25 cellular contexts compared by ENCODE assay signal in the genomic region with DNA sequence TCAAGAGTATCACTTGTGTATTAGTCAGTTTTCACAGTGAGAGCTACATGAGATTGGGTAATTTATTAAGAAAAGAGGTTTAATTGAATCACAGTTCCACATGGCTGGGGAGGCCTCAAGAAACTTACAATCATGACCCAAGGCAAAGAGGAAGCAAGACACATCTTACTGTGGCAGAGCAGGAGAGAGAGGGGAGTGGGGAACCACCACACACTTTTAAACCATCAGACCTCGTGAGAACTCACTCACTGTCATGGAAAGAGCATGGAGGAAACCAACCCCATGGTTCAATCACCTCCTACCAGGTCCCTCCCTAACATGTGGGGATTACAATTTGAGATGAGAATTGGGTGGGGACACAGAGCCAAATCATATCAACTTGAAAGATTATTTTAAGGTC.
"Had no signal": no experiment of that assay in that cellular context is flagged by ENCODE, and none has a peak within 500 bp of the region (broad histone marks: within the 10 kb centered on the region; RNA-seq: fewer than 3 reads in every experiment).

No MANE protein-coding gene starts in this region.

- H3K4me3 ChIP-seq: colonic mucosa, coronary artery, dorsolateral prefrontal cortex, esophagus muscularis mucosa, esophagus squamous epithelium, gastrocnemius medialis, gastroesophageal sphincter, heart left ventricle, heart right ventricle had no signal

- H3K27me3 ChIP-seq: colonic mucosa, dorsolateral prefrontal cortex, esophagus squamous epithelium, foreskin keratinocyte, gastrocnemius medialis, gastroesophageal sphincter, heart left ventricle, heart right ventricle had no signal

- H3K27me3 Mint-ChIP-seq: dendritic cell treated with granulocyte-macrophage colony-stimulating factor and Interleukin-4, amounts not matched to agents 40 ng/mL and 50 ng/mL, for 4 days; effector memory CD8-positive, alpha-beta T cell had no signal

- H3K36me3 ChIP-seq: colonic mucosa, esophagus muscularis mucosa, esophagus squamous epithelium, gastrocnemius medialis, gastroesophageal sphincter, heart left ventricle, heart right ventricle had no signal

- H3K4me1 Mint-ChIP-seq: endodermal cell had no signal

- ATAC-seq: effector memory CD8-positive, alpha-beta T cell; esophagus mucosa; foreskin keratinocyte; gastrocnemius medialis; gastroesophageal sphincter; heart left ventricle; heart right ventricle had no signal

- H3K4me3 Mint-ChIP-seq: dendritic cell treated with granulocyte-macrophage colony-stimulating factor and Interleukin-4, amounts not matched to agents 40 ng/mL and 50 ng/mL, for 4 days; effector memory CD8-positive, alpha-beta T cell; endodermal cell had no signal

- H3K4me1 ChIP-seq: colonic mucosa, esophagus muscularis mucosa, esophagus squamous epithelium, foreskin keratinocyte, gastrocnemius medialis, gastroesophageal sphincter, heart left ventricle, heart right ventricle had no signal

- H3K27ac ChIP-seq: colonic mucosa, coronary artery, dorsolateral prefrontal cortex, epithelial cell of prostate, esophagus muscularis mucosa, esophagus squamous epithelium, foreskin keratinocyte, gastrocnemius medialis, gastroesophageal sphincter, heart left ventricle, heart right ventricle had no signal

- DNase-seq: colonic mucosa; cortex of kidney; dermis blood vessel endothelial cell; dorsolateral prefrontal cortex; effector CD4-positive, alpha-beta T cell; effector CD8-positive, alpha-beta T cell; effector memory CD4-positive, alpha-beta T cell; effector memory CD8-positive, alpha-beta T cell; endodermal cell; erythroblast; esophagus squamous epithelium; foreskin fibroblast; foreskin keratinocyte; foreskin melanocyte; gastrocnemius medialis; glutamatergic neuron; head of caudate nucleus; heart left ventricle; heart right ventricle had no signal

- H3K27ac Mint-ChIP-seq: dendritic cell treated with granulocyte-macrophage colony-stimulating factor and Interleukin-4, amounts not matched to agents 40 ng/mL and 50 ng/mL, for 4 days; effector memory CD8-positive, alpha-beta T cell; endodermal cell had no signal

- H3K9me3 Mint-ChIP-seq: dendritic cell treated with granulocyte-macrophage colony-stimulating factor and Interleukin-4, amounts not matched to agents 40 ng/mL and 50 ng/mL, for 4 days; effector memory CD8-positive, alpha-beta T cell; endodermal cell had no signal
